ENCODE assay signal across 17 cellular contexts in genomic region chr7:151438864-151439601, GRCh38. TPM values are rescaled to one million over a fixed set of nuclear protein-coding genes. Genes with fewer than 3 reads are reported as not detected.
DNase-seq lines count a peak whose midpoint lies in the region; ATAC-seq and TF ChIP-seq lines count a peak whose summit lies in the region.
"Had no signal": no experiment of that assay in that cellular context is flagged by ENCODE, and none has a peak within 500 bp of the region (broad histone marks: within the 10 kb centered on the region; RNA-seq: fewer than 3 reads in every experiment).

No MANE protein-coding gene starts in this region.

- TF ChIP-seq EP300 in ovary (IDR thresholded peaks at IDR 0.05) = no peak

- no peak overlapping the region for H3K27ac Mint-ChIP-seq in CD4-positive, CD25-positive, alpha-beta regulatory T cell
- H3K27ac Mint-ChIP-seq in endodermal cell = no peak overlapping the region
- H3K27ac Mint-ChIP-seq: activated CD4-positive, alpha-beta T cell treated with anti-CD3 and anti-CD28 coated beads, Interleukin-2, amount 10 ng/mL, durations not matched to agents 7 days and 5 days had no signal

- H3K4me3 ChIP-seq in CD4-positive, CD25-positive, alpha-beta regulatory T cell (ENCODE audit: low read depth, low read length) = no peak overlapping the region
- H3K4me3 ChIP-seq in H7 (ENCODE audit: insufficient read depth, low read depth, low read length) (peak overlapping the region; percentile 64; the same call in 1 of the 2 replicates), endodermal cell (ENCODE audit: low read length) (peak overlapping the region; percentile 75), ovary (no peak overlapping the region)
- H3K4me3 ChIP-seq: SJCRH30 had no signal

- no peak for ATAC-seq in CD4-positive, CD25-positive, alpha-beta regulatory T cell (ENCODE audit: low read depth in 2 of 2)
- ATAC-seq in HG02970 (IDR thresholded peaks at IDR 0.05; ENCODE audit: low FRiP score, unreplicated experiment) (no peak), left lobe of liver (no peak), GM18861 (IDR thresholded peaks at IDR 0.05; ENCODE audit: unreplicated experiment) (no peak)

- H3K4me1 ChIP-seq in CD4-positive, CD25-positive, alpha-beta regulatory T cell (ENCODE audit: control insufficient read depth, insufficient read depth, low read length, poor library complexity, severe bottlenecking) = peaks cover 13% of the 10 kb centered on the region
- no peaks in the 10 kb centered on the region for H3K4me1 ChIP-seq in endodermal cell (ENCODE audit: control insufficient read depth, insufficient read depth, low read length)
- H3K4me1 ChIP-seq in ovary (ENCODE audit: insufficient read depth) = peaks cover 15% of the 10 kb centered on the region
- H3K4me1 ChIP-seq: SJCRH30 had no signal

- no peaks in the 10 kb centered on the region for H3K9me3 Mint-ChIP-seq in CD4-positive, CD25-positive, alpha-beta regulatory T cell
- H3K9me3 Mint-ChIP-seq in endodermal cell = no peaks in the 10 kb centered on the region
- H3K9me3 Mint-ChIP-seq: activated CD4-positive, alpha-beta T cell treated with anti-CD3 and anti-CD28 coated beads, Interleukin-2, amount 10 ng/mL, durations not matched to agents 7 days and 5 days had no signal

- no peak overlapping the region for H3K9ac ChIP-seq in endodermal cell (ENCODE audit: extremely low read depth, low read length, poor library complexity, severe bottlenecking)

- intact Hi-C loops in ovary (cut with DNase I) = no loop called here

- TF ChIP-seq CTCF in endodermal cell (conservative IDR thresholded peaks at IDR 0.05) = no peak
- no peak for TF ChIP-seq CTCF in ovary (IDR thresholded peaks at IDR 0.05)

- TF ChIP-seq POLR2A in ovary (IDR thresholded peaks at IDR 0.05) = no peak

- H3K4me1 Mint-ChIP-seq in CD4-positive, CD25-positive, alpha-beta regulatory T cell = peaks cover 0 to 32% (median 5%) of the 10 kb centered on the region in 4 donors
- peaks cover 15% of the 10 kb centered on the region for H3K4me1 Mint-ChIP-seq in endodermal cell

- peak overlapping the region in 3 of 4 donors; percentile 22 to 43 (median 28) for H3K4me3 Mint-ChIP-seq in CD4-positive, CD25-positive, alpha-beta regulatory T cell
- peak overlapping the region; percentile 58 for H3K4me3 Mint-ChIP-seq in endodermal cell
- H3K4me3 Mint-ChIP-seq: activated CD4-positive, alpha-beta T cell treated with anti-CD3 and anti-CD28 coated beads, Interleukin-2, amount 10 ng/mL, durations not matched to agents 7 days and 5 days had no signal

- no peaks in the 10 kb centered on the region for H3K36me3 ChIP-seq in CD4-positive, CD25-positive, alpha-beta regulatory T cell (ENCODE audit: control insufficient read depth, insufficient read depth, low read length)
- H3K36me3 ChIP-seq in H7 (replicated peaks; ENCODE audit: control insufficient read depth, insufficient read depth, low read length) = no peaks in the 10 kb centered on the region
- H3K36me3 ChIP-seq in endodermal cell (ENCODE audit: control insufficient read depth, insufficient read depth, low read length) = no peaks in the 10 kb centered on the region
- no peaks in the 10 kb centered on the region for H3K36me3 ChIP-seq in ovary
- H3K36me3 ChIP-seq: right atrium auricular region, SJCRH30 had no signal

- H3K36me3 Mint-ChIP-seq in CD4-positive, CD25-positive, alpha-beta regulatory T cell = no peaks in the 10 kb centered on the region
- H3K36me3 Mint-ChIP-seq in endodermal cell (ENCODE audit: low read depth) = peaks cover 2% of the 10 kb centered on the region

- H3K27ac ChIP-seq in CD4-positive, CD25-positive, alpha-beta regulatory T cell (ENCODE audit: insufficient read depth, low read length, poor library complexity, severe bottlenecking) = no peak overlapping the region
- H3K27ac ChIP-seq in endodermal cell (ENCODE audit: low read depth, low read length) (no peak overlapping the region), ovary (no peak overlapping the region)
- H3K27ac ChIP-seq: right atrium auricular region, SJCRH30 had no signal

- WGBS in endodermal cell (ENCODE audit: insufficient coverage in 1 of 2, insufficient read length in 1 of 2), 2 experiments = 92 to 94% methylated on average over 7 to 17 of the region's 17 CpGs
- WGBS in ovary, 3 donors = 92 to 97% (median 97%) methylated on average over 17 of the region's 17 CpGs

- H3K27me3 Mint-ChIP-seq in CD4-positive, CD25-positive, alpha-beta regulatory T cell = peaks cover 24% of the 10 kb centered on the region
- H3K27me3 Mint-ChIP-seq in endodermal cell (ENCODE audit: insufficient read depth) = peaks cover 4% of the 10 kb centered on the region

- no peaks in the 10 kb centered on the region for H3K27me3 ChIP-seq in CD4-positive, CD25-positive, alpha-beta regulatory T cell (ENCODE audit: control insufficient read depth, insufficient read depth, low read length)
- H3K27me3 ChIP-seq in H7 (ENCODE audit: control insufficient read depth, insufficient read depth, low read length) (peaks cover 4% of the 10 kb centered on the region; the same call in 1 of the 2 replicates), endodermal cell (ENCODE audit: control insufficient read depth, insufficient read depth, low read length, poor library complexity, severe bottlenecking) (no peaks in the 10 kb centered on the region), ovary (no peaks in the 10 kb centered on the region)
- H3K27me3 ChIP-seq: right atrium auricular region had no signal

- DNase-seq in CD4-positive, CD25-positive, alpha-beta regulatory T cell = no peak
- DNase-seq in H7 (peak; percentile 54), endodermal cell (no peak), ovary (peak in 4 of 5 donors; percentile 11 to 28 (median 18)), HuH-7.5 (ENCODE audit: low spot score) (no peak), left lobe of liver (ENCODE audit: low spot score) (no peak)
- DNase-seq: activated CD4-positive, alpha-beta T cell treated with anti-CD3 and anti-CD28 coated beads, Interleukin-2, amount 10 ng/mL, durations not matched to agents 7 days and 5 days; amygdala; dermis blood vessel endothelial cell; NCI-H345; SJCRH30; stimulated activated CD8-positive, alpha-beta memory T cell treated with anti-CD3 and anti-CD28 coated beads, Interleukin-4, amount 100 ng/mL, for 48 hours; T-helper 9 cell had no signal

- no peaks in the 10 kb centered on the region for H3K9me3 ChIP-seq in CD4-positive, CD25-positive, alpha-beta regulatory T cell (ENCODE audit: control insufficient read depth in 2 of 2, low read length in 2 of 2)
- H3K9me3 ChIP-seq in endodermal cell (ENCODE audit: control insufficient read depth, low read length) (peaks cover 5% of the 10 kb centered on the region), ovary (no peaks in the 10 kb centered on the region)
- H3K9me3 ChIP-seq: right atrium auricular region had no signal

RNA-seq across cellular contexts. Expression of gene CRYGN, which starts 0.9 kb away (rescaled TPM):
- 0.39 TPM for total RNA-seq in CD4-positive, CD25-positive, alpha-beta regulatory T cell
- polyA plus RNA-seq in CD4-positive, CD25-positive, alpha-beta regulatory T cell = under 1 TPM in 3 of 4 donors, not detected in 1; 0.30 to 0.39 (median 0.38) TPM
- 1.2 and 2.2 TPM in 2 replicates for total RNA-seq in H7 (2014; rRNA removed; shearing (Covaris generic))
- total RNA-seq in endodermal cell (1 to 10 TPM; 2.3 to 4.4 TPM), ovary (1 to 10 TPM in 2 of 7 donors, under 1 TPM in 3, not detected in 2; 0.43 to 2.3 (median 0.95) TPM), left lobe of liver (not detected)
- polyA plus RNA-seq in endodermal cell (2013, experiment 1 of 2) = 0.61 TPM
- polyA plus RNA-seq in endodermal cell (2013, experiment 2 of 2) = not detected
- under 1 TPM; 0.24 to 0.53 TPM for polyA plus RNA-seq in ovary
- total RNA-seq: dermis blood vessel endothelial cell, H4, SJCRH30 had no signal

RNA-seq across cellular contexts. Expression of gene WDR86, which starts 29.2 kb away (rescaled TPM):
- total RNA-seq in CD4-positive, CD25-positive, alpha-beta regulatory T cell = 4.8 TPM
- polyA plus RNA-seq in CD4-positive, CD25-positive, alpha-beta regulatory T cell = under 1 TPM in 3 of 4 donors, not detected in 1; 0.15 to 0.71 (median 0.31) TPM
- total RNA-seq in H7 (2014; rRNA removed; shearing (Covaris generic)) = 40.6 and 40.8 TPM in 2 replicates
- total RNA-seq in endodermal cell (10 to 100 TPM; 83.3 to 94.2 TPM), ovary (10 to 100 TPM in 5 of 7 donors, 1 to 10 TPM in 2; 1.2 to 43.4 (median 19.4) TPM), left lobe of liver (0.28 TPM)
- 19.3 TPM for polyA plus RNA-seq in endodermal cell (2013, experiment 1 of 2)
- polyA plus RNA-seq in endodermal cell (2013, experiment 2 of 2) = 21.2 TPM
- polyA plus RNA-seq in ovary = 1 to 10 TPM in 1 of 2 donors, under 1 TPM in 1; 0.77 to 3.1 TPM
- total RNA-seq: dermis blood vessel endothelial cell, H4 had no signal

Comparison
In these comparisons a context has a peak if more than half of its experiments do, and no peak if none do; other contexts are left out.
1. DNase-seq: peak in H7 (single experiment) and ovary (4 of 5); none in CD4-positive, CD25-positive, alpha-beta regulatory T cell (0 of 3), endodermal cell (single experiment), HuH-7.5 (single experiment) and left lobe of liver (single experiment).
2. H3K4me3 ChIP-seq: peak in H7 (single experiment) and endodermal cell (single experiment); none in CD4-positive, CD25-positive, alpha-beta regulatory T cell (single experiment) and ovary (single experiment).